26 cellular contexts compared by ENCODE assay signal in genomic region chr19:33859016-33859415, GRCh38.
"Had no signal": no experiment of that assay in that cellular context is flagged by ENCODE, and none has a peak within 500 bp of the region (broad histone marks: within the 10 kb centered on the region; RNA-seq: fewer than 3 reads in every experiment).

No MANE protein-coding gene starts in this region.

- H3K9me3 Mint-ChIP-seq: activated CD4-positive, alpha-beta memory T cell treated with anti-CD3 and anti-CD28 coated beads, Interleukin-2, amount 10 ng/mL, durations not matched to agents 7 days and 5 days; activated CD4-positive, alpha-beta T cell treated with anti-CD3 and anti-CD28 coated beads, Interleukin-2, amount 10 ng/mL, durations not matched to agents 24 days and 14 days; activated T-cell treated with anti-CD3 and anti-CD28 coated beads, Interleukin-2, amount 50 U/mL, for 24 hours; activated T-helper 17 cell treated with anti-CD3 and anti-CD28 coated beads, Interleukin-2, amount 50 U/mL, for 72 hours; central memory CD8-positive, alpha-beta T cell; dendritic cell treated with granulocyte-macrophage colony-stimulating factor and Interleukin-4, amounts not matched to agents 40 ng/mL and 50 ng/mL, for 4 days; endodermal cell had no signal

- H3K4me3 ChIP-seq: coronary artery, gastrocnemius medialis had no signal

- H3K27ac ChIP-seq: brain microvascular endothelial cell, coronary artery, dorsolateral prefrontal cortex, gastrocnemius medialis had no signal

- DNase-seq: activated CD4-positive, alpha-beta memory T cell treated with anti-CD3 and anti-CD28 coated beads, Interleukin-2, amount 10 ng/mL, durations not matched to agents 7 days and 5 days; activated CD4-positive, alpha-beta T cell treated with anti-CD3 and anti-CD28 coated beads for 36 hours; activated CD4-positive, alpha-beta T cell treated with anti-CD3 and anti-CD28 coated beads, Interleukin-2, amount 10 ng/mL, durations not matched to agents 24 days and 14 days; activated CD4-positive, CD25-positive, alpha-beta regulatory T cell; activated CD4-positive, CD25-positive, alpha-beta regulatory T cell treated with anti-CD3 and anti-CD28 coated beads, Interleukin-2, amount 50 U/mL, for 72 hours; activated CD8-positive, alpha-beta memory T cell treated with anti-CD3 and anti-CD28 coated beads, Interleukin-2, amount 50 U/mL, for 48 hours; activated effector memory CD4-positive, alpha-beta T cell treated with Interleukin-2 at 50 U/mL for 16 hours; activated gamma-delta T cell treated with Interleukin-2 at 50 U/mL for 16 hours; activated naive CD4-positive, alpha-beta T cell treated with anti-CD3 and anti-CD28 coated beads, Interleukin-2, amount 50 U/mL, for 16 hours; activated naive CD4-positive, alpha-beta T cell treated with Interleukin-2 at 50 U/mL for 16 hours; activated T-cell treated with anti-CD3 and anti-CD28 coated beads for 4 hours; activated T-cell treated with anti-CD3 and anti-CD28 coated beads, Interleukin-2, amount 50 U/mL, for 24 hours; amniotic stem cell; brain microvascular endothelial cell; effector memory CD4-positive, alpha-beta T cell; endodermal cell; foreskin fibroblast; gastrocnemius medialis; T-helper 2 cell had no signal

- H3K27ac Mint-ChIP-seq: activated CD4-positive, alpha-beta memory T cell treated with anti-CD3 and anti-CD28 coated beads, Interleukin-2, amount 10 ng/mL, durations not matched to agents 7 days and 5 days; activated CD4-positive, alpha-beta T cell treated with anti-CD3 and anti-CD28 coated beads for 36 hours; activated CD4-positive, alpha-beta T cell treated with anti-CD3 and anti-CD28 coated beads, Interleukin-2, amount 10 ng/mL, durations not matched to agents 24 days and 14 days; activated naive CD8-positive, alpha-beta T cell; activated T-cell treated with anti-CD3 and anti-CD28 coated beads, Interleukin-2, amount 50 U/mL, for 24 hours; activated T-helper 17 cell treated with anti-CD3 and anti-CD28 coated beads, Interleukin-2, amount 50 U/mL, for 72 hours; dendritic cell treated with granulocyte-macrophage colony-stimulating factor and Interleukin-4, amounts not matched to agents 40 ng/mL and 50 ng/mL, for 4 days; endodermal cell had no signal

- H3K4me3 Mint-ChIP-seq: activated CD4-positive, alpha-beta memory T cell treated with anti-CD3 and anti-CD28 coated beads, Interleukin-2, amount 10 ng/mL, durations not matched to agents 7 days and 5 days; activated CD4-positive, alpha-beta T cell treated with anti-CD3 and anti-CD28 coated beads for 36 hours; activated CD4-positive, alpha-beta T cell treated with anti-CD3 and anti-CD28 coated beads, Interleukin-2, amount 10 ng/mL, durations not matched to agents 24 days and 14 days; activated naive CD8-positive, alpha-beta T cell; activated T-cell treated with anti-CD3 and anti-CD28 coated beads, Interleukin-2, amount 50 U/mL, for 24 hours; activated T-helper 17 cell treated with anti-CD3 and anti-CD28 coated beads, Interleukin-2, amount 50 U/mL, for 72 hours; central memory CD8-positive, alpha-beta T cell; dendritic cell treated with granulocyte-macrophage colony-stimulating factor and Interleukin-4, amounts not matched to agents 40 ng/mL and 50 ng/mL, for 4 days; endodermal cell had no signal

- H3K36me3 ChIP-seq: brain microvascular endothelial cell, gastrocnemius medialis had no signal

- ATAC-seq: activated CD4-positive, alpha-beta T cell treated with anti-CD3 and anti-CD28 coated beads for 36 hours; activated T-helper 17 cell treated with anti-CD3 and anti-CD28 coated beads, Interleukin-2, amount 50 U/mL, for 72 hours; esophagus mucosa; gastrocnemius medialis had no signal

- H3K4me1 ChIP-seq: gastrocnemius medialis had no signal

- H3K4me1 Mint-ChIP-seq: activated CD4-positive, alpha-beta memory T cell treated with anti-CD3 and anti-CD28 coated beads, Interleukin-2, amount 10 ng/mL, durations not matched to agents 7 days and 5 days; activated CD4-positive, alpha-beta T cell treated with anti-CD3 and anti-CD28 coated beads for 36 hours; activated CD4-positive, alpha-beta T cell treated with anti-CD3 and anti-CD28 coated beads, Interleukin-2, amount 10 ng/mL, durations not matched to agents 24 days and 14 days; activated T-helper 17 cell treated with anti-CD3 and anti-CD28 coated beads, Interleukin-2, amount 50 U/mL, for 72 hours; central memory CD8-positive, alpha-beta T cell; endodermal cell had no signal

- H3K27me3 Mint-ChIP-seq: activated CD4-positive, alpha-beta T cell treated with anti-CD3 and anti-CD28 coated beads for 36 hours; activated CD4-positive, alpha-beta T cell treated with anti-CD3 and anti-CD28 coated beads, Interleukin-2, amount 10 ng/mL, durations not matched to agents 24 days and 14 days; activated T-cell treated with anti-CD3 and anti-CD28 coated beads, Interleukin-2, amount 50 U/mL, for 24 hours; activated T-helper 17 cell treated with anti-CD3 and anti-CD28 coated beads, Interleukin-2, amount 50 U/mL, for 72 hours; central memory CD8-positive, alpha-beta T cell had no signal

- H3K36me3 Mint-ChIP-seq: activated naive CD8-positive, alpha-beta T cell had no signal

- H3K27me3 ChIP-seq: brain microvascular endothelial cell, dorsolateral prefrontal cortex had no signal

- H3K9me3 ChIP-seq: gastrocnemius medialis had no signal
